In the genomic region with DNA sequence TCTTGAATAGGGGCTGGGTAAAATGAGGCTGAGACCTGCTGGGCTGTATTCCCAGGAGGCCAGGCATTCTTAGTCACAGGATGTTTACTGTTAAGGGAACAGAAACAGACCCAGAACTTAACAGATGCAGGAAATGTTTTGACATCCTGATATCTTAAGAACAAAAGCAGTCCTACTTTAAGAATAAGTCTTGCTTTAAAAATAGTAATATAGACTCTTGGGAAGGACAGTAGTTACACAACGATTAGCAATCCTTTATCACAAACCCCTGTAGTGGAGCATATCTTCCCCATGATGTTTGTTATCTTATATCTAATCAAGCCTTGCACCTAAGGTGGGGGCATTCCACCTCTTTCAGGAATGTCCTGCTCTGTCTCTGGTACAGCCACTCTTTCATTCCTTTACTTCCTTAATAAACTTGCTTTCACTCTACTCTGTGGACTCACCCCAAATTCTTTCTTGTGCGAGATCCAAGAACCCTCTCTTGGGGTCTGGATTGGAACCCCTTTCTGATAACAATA, we compare ENCODE assay signal across 27 cellular contexts.
A peak's percentile ranks its signal among the peaks of the same experiment; 100 is the strongest.
DNase-seq lines count a peak whose midpoint lies in the region; ATAC-seq, FAIRE-seq and TF ChIP-seq lines count a peak whose summit lies in the region.
"Had no signal": no experiment of that assay in that cellular context is flagged by ENCODE, and none has a peak within 500 bp of the region (broad histone marks: within the 10 kb centered on the region; RNA-seq: fewer than 3 reads in every experiment).

No MANE protein-coding gene starts in this region.

- ATAC-seq in heart right ventricle (peak in 6 of 8 donors; percentile 39 to 82 (median 70)), left cardiac atrium (no peak), GM21423 (IDR thresholded peaks at IDR 0.05; ENCODE audit: unreplicated experiment) (no peak)
- ATAC-seq: GM12878, lower lobe of right lung had no signal

- H3K4me2 ChIP-seq in hepatocyte: no peak overlapping the region
- no peak overlapping the region for H3K4me2 ChIP-seq in smooth muscle cell
- H3K4me2 ChIP-seq: neural progenitor cell had no signal

- H4K20me1 ChIP-seq in hepatocyte (ENCODE audit: insufficient read depth, poor library complexity, severe bottlenecking): no peaks in the 10 kb centered on the region
- no peaks in the 10 kb centered on the region for H4K20me1 ChIP-seq in smooth muscle cell (ENCODE audit: low read depth)

- H3K4me3 ChIP-seq in heart right ventricle (no peak overlapping the region), bronchial epithelial cell (ENCODE audit: low read depth, low read length) (no peak overlapping the region), hepatocyte (no peak overlapping the region), smooth muscle cell (no peak overlapping the region)
- H3K4me3 ChIP-seq: adrenal gland, GM12878, lower lobe of right lung, neural progenitor cell, transverse colon had no signal

- H3K79me2 ChIP-seq in hepatocyte: no peaks in the 10 kb centered on the region
- H3K79me2 ChIP-seq in smooth muscle cell (ENCODE audit: low read depth): no peaks in the 10 kb centered on the region

- TF ChIP-seq CTCF in heart right ventricle (IDR thresholded peaks at IDR 0.05): no peak
- TF ChIP-seq CTCF in bronchial epithelial cell (IDR thresholded peaks at IDR 0.05; ENCODE audit: insufficient read depth, low read length, severe bottlenecking): no peak
- no peak for TF ChIP-seq CTCF in hepatocyte (IDR thresholded peaks at IDR 0.05; ENCODE audit: poor library complexity)
- no peak for TF ChIP-seq CTCF in smooth muscle cell (IDR thresholded peaks at IDR 0.05; ENCODE audit: borderline replicate concordance, insufficient read depth, poor library complexity, severe bottlenecking)

- peak overlapping the region in 8 of 10 donors; percentile 9 to 76 (median 56) for H3K27ac ChIP-seq in heart right ventricle
- peak overlapping the region; percentile 34 for H3K27ac ChIP-seq in hepatocyte
- no peak overlapping the region for H3K27ac ChIP-seq in smooth muscle cell (ENCODE audit: low read depth)
- H3K27ac ChIP-seq in caudate nucleus (ENCODE audit: low read depth, low read length): no peak overlapping the region
- H3K27ac ChIP-seq: lower lobe of right lung, neural progenitor cell, transverse colon had no signal

- H2AFZ ChIP-seq in hepatocyte (no peak overlapping the region), smooth muscle cell (ENCODE audit: low read depth) (peak overlapping the region; percentile 55)
- H2AFZ ChIP-seq: neural progenitor cell had no signal

- H3K27me3 ChIP-seq in heart right ventricle: peaks cover 0 to 10% (median 0%) of the 10 kb centered on the region in 7 donors
- no peaks in the 10 kb centered on the region for H3K27me3 ChIP-seq in bronchial epithelial cell (ENCODE audit: control insufficient read depth, insufficient read depth, low read length)
- H3K27me3 ChIP-seq in hepatocyte: no peaks in the 10 kb centered on the region
- H3K27me3 ChIP-seq in smooth muscle cell (ENCODE audit: low read depth): no peaks in the 10 kb centered on the region
- H3K27me3 ChIP-seq: adrenal gland, neural progenitor cell, transverse colon had no signal

- peak in 1 of 2 donors; percentile 58 for DNase-seq in heart right ventricle
- DNase-seq in left cardiac atrium: no peak
- peak; percentile 47 for DNase-seq in bronchial epithelial cell (ENCODE audit: low read depth)
- no peak for DNase-seq in hepatocyte (ENCODE audit: low spot score)
- no peak for DNase-seq in smooth muscle cell (lab: John Stamatoyannopoulos, UW; ENCODE audit: unreplicated experiment)
- no peak for DNase-seq in caudate nucleus (lab: John Stamatoyannopoulos, UW)
- DNase-seq in kidney tubule cell (ENCODE audit: low spot score): no peak
- DNase-seq: 8988T; activated CD4-positive, alpha-beta T cell treated with anti-CD3 and anti-CD28 coated beads for 4 hours; activated naive CD4-positive, alpha-beta T cell; activated T-cell treated with anti-CD3 and anti-CD28 coated beads, Interleukin-2, amount 50 U/mL, for 24 hours; adrenal gland; CD8-positive, alpha-beta memory T cell; cortex of kidney; immature natural killer cell; KG1; lower lobe of right lung; NCI-H1048; NCI-H1694 treated with DMSO at 0.1 percent for 48 hours; NCI-H524 treated with DMSO at 0.1 percent for 48 hours; stimulated activated CD8-positive, alpha-beta memory T cell treated with anti-CD3 and anti-CD28 coated beads, Interleukin-4, amount 100 ng/mL, for 48 hours; transverse colon had no signal

- no peak for FAIRE-seq in bronchial epithelial cell (lab: Jason Lieb, UNC)
- FAIRE-seq: endometrium, GM12878, H1 had no signal

- 28 to 38% methylated on average over 2 of the region's 2 CpGs for WGBS in heart right ventricle, 2 donors
- WGBS in hepatocyte (ENCODE audit: low lambda C conversion rate, missing lambda C conversion rate): 31% methylated on average over 2 of the region's 2 CpGs
- WGBS in smooth muscle cell (ENCODE audit: low lambda C conversion rate): 30% methylated on average over 2 of the region's 2 CpGs

- peaks cover 0 to 71% (median 12%) of the 10 kb centered on the region in 9 donors for H3K4me1 ChIP-seq in heart right ventricle
- H3K4me1 ChIP-seq in hepatocyte (ENCODE audit: insufficient read depth): peaks cover 12% of the 10 kb centered on the region
- peaks cover 25% of the 10 kb centered on the region for H3K4me1 ChIP-seq in smooth muscle cell (ENCODE audit: low read depth)
- H3K4me1 ChIP-seq: adrenal gland, transverse colon had no signal

- intact Hi-C loops in heart right ventricle (cut with DNase I): no loop called here
- intact Hi-C loops in left cardiac atrium (cut with DNase I): no loop called here

- H3K36me3 ChIP-seq in heart right ventricle (no peaks in the 10 kb centered on the region), bronchial epithelial cell (ENCODE audit: control insufficient read depth, insufficient read depth, low read length) (no peaks in the 10 kb centered on the region), hepatocyte (replicated peaks; ENCODE audit: insufficient read depth, low read depth) (no peaks in the 10 kb centered on the region), smooth muscle cell (ENCODE audit: low read depth) (no peaks in the 10 kb centered on the region)
- H3K36me3 ChIP-seq: adrenal gland, lower lobe of right lung, neural progenitor cell, transverse colon had no signal

- H3F3A ChIP-seq in smooth muscle cell (ENCODE audit: low read depth): peaks cover 10% of the 10 kb centered on the region

- H3K9me3 ChIP-seq in heart right ventricle: no peaks in the 10 kb centered on the region
- H3K9me3 ChIP-seq in hepatocyte (ENCODE audit: low read depth): no peaks in the 10 kb centered on the region
- H3K9me3 ChIP-seq in smooth muscle cell (replicated peaks; ENCODE audit: low read depth): no peaks in the 10 kb centered on the region
- H3K9me3 ChIP-seq: adrenal gland, lower lobe of right lung, transverse colon had no signal

- no peak overlapping the region for H3K9ac ChIP-seq in smooth muscle cell (ENCODE audit: low read depth)
- H3K9ac ChIP-seq: neural progenitor cell had no signal

- no peaks in the 10 kb centered on the region for H3K9me2 ChIP-seq in hepatocyte (replicated peaks; ENCODE audit: insufficient read depth)

Comparison
In these comparisons a context has a peak if more than half of its experiments do, and no peak if none do; other contexts are left out.
1. ATAC-seq: peak in heart right ventricle (6 of 8); none in left cardiac atrium (0 of 2) and GM21423 (single experiment).
2. H3K27ac ChIP-seq: peak in heart right ventricle (8 of 10) and hepatocyte (single experiment); none in smooth muscle cell (single experiment) and caudate nucleus (single experiment).